In genomic region chr12:9758119-9758518, GRCh38 we compare ENCODE assay signal across 11 cellular contexts. TPM values are rescaled to one million over a fixed set of nuclear protein-coding genes. Genes with fewer than 3 reads are reported as not detected.
DNase-seq lines count a peak whose midpoint lies in the region; ATAC-seq and TF ChIP-seq lines count a peak whose summit lies in the region.
"Had no signal": no experiment of that assay in that cellular context is flagged by ENCODE, and none has a peak within 500 bp of the region (broad histone marks: within the 10 kb centered on the region; RNA-seq: fewer than 3 reads in every experiment).

No MANE protein-coding gene starts in this region.

- peak overlapping the region; percentile 98 for H3K27ac Mint-ChIP-seq in activated naive CD4-positive, alpha-beta T cell treated with anti-CD3 and anti-CD28 coated beads, Interleukin-2, amount 10 ng/mL, durations not matched to agents 7 days and 5 days

- CTCF ChIA-PET in activated naive CD4-positive, alpha-beta T cell treated with anti-CD3 and anti-CD28 coated beads, Interleukin-2, amount 10 ng/mL, durations not matched to agents 7 days and 5 days (lab: Charles Lee), result interaction anchor here (0.7 to 23.1 kb wide), 8 partner anchors 8 to 107 kb away, joined by 3 to 657 read pairs (median 5); partner anchors contain the start of gene CLEC2D

- H3F3A ChIP-seq in SU-DHL-6 (ENCODE audit: insufficient read depth), result no peaks in the 10 kb centered on the region

- intact Hi-C loops in left lung (cut with DNase I) (loop anchor here in 1 of 2 donors (5.0 kb wide), 1 partner anchor 39 kb away; no protein-coding TSS in a partner anchor), upper lobe of right lung (cut with DNase I) (no loop called here)

- H3K9me2 ChIP-seq in SU-DHL-6 (replicated peaks; ENCODE audit: insufficient read depth, low read length), result no peaks in the 10 kb centered on the region

- H3K27ac ChIP-seq in SU-DHL-6 (ENCODE audit: low read depth, low read length) (no peak overlapping the region), left lung (peak overlapping the region; percentile 45 to 76), upper lobe of right lung (peak overlapping the region; percentile 69), coronary artery (no peak overlapping the region)
- H3K27ac ChIP-seq: SK-N-MC had no signal

- H4K20me1 ChIP-seq in SU-DHL-6 (ENCODE audit: low read depth, low read length), result no peaks in the 10 kb centered on the region

- ATAC-seq in left lung, result no peak
- ATAC-seq in upper lobe of right lung, result no peak
- no peak for ATAC-seq in HG02571 (IDR thresholded peaks at IDR 0.05; ENCODE audit: unreplicated experiment)
- ATAC-seq in GM21447 (IDR thresholded peaks at IDR 0.05; ENCODE audit: unreplicated experiment), result no peak

- H3K79me2 ChIP-seq in SU-DHL-6 (ENCODE audit: insufficient read depth, low read length), result no peaks in the 10 kb centered on the region

- H3K27me3 Mint-ChIP-seq in activated naive CD4-positive, alpha-beta T cell treated with anti-CD3 and anti-CD28 coated beads, Interleukin-2, amount 10 ng/mL, durations not matched to agents 7 days and 5 days, result no peaks in the 10 kb centered on the region

- H3K4me1 Mint-ChIP-seq in activated naive CD4-positive, alpha-beta T cell treated with anti-CD3 and anti-CD28 coated beads, Interleukin-2, amount 10 ng/mL, durations not matched to agents 7 days and 5 days, result peaks cover 42% of the 10 kb centered on the region

- peak overlapping the region; percentile 98 for H3K4me3 Mint-ChIP-seq in activated naive CD4-positive, alpha-beta T cell treated with anti-CD3 and anti-CD28 coated beads, Interleukin-2, amount 10 ng/mL, durations not matched to agents 7 days and 5 days

- H3K4me3 ChIP-seq in SU-DHL-6 (ENCODE audit: insufficient read depth, low read length, poor library complexity, severe bottlenecking) (no peak overlapping the region), left lung (peak overlapping the region in 1 of 2 donors; percentile 47), upper lobe of right lung (peak overlapping the region; percentile 39), coronary artery (no peak overlapping the region)
- H3K4me3 ChIP-seq: SK-N-MC had no signal

- peak overlapping the region; percentile 37 for H3K4me2 ChIP-seq in SU-DHL-6 (ENCODE audit: low read depth, low read length, poor library complexity, severe bottlenecking)

- peak; percentile 18 for DNase-seq in activated naive CD4-positive, alpha-beta T cell treated with anti-CD3 and anti-CD28 coated beads, Interleukin-2, amount 10 ng/mL, durations not matched to agents 7 days and 5 days
- DNase-seq in activated naive CD4-positive, alpha-beta T cell treated with Interleukin-2 at 50 U/mL for 16 hours, result no peak
- DNase-seq in left lung (no peak), upper lobe of right lung (no peak), coronary artery (ENCODE audit: low spot score) (no peak)
- DNase-seq: mammary epithelial cell, NCI-H774 had no signal

- H2AFZ ChIP-seq in SU-DHL-6 (ENCODE audit: low read depth, low read length, severe bottlenecking), result no peak overlapping the region

- peaks cover 0 to 22% of the 10 kb centered on the region in 2 donors for H3K4me1 ChIP-seq in left lung
- H3K4me1 ChIP-seq in upper lobe of right lung, result no peaks in the 10 kb centered on the region

- H3K9me3 ChIP-seq in SU-DHL-6 (ENCODE audit: insufficient read depth, low read length) (no peaks in the 10 kb centered on the region), left lung (no peaks in the 10 kb centered on the region), upper lobe of right lung (no peaks in the 10 kb centered on the region)

- H3K9me3 Mint-ChIP-seq in activated naive CD4-positive, alpha-beta T cell treated with anti-CD3 and anti-CD28 coated beads, Interleukin-2, amount 10 ng/mL, durations not matched to agents 7 days and 5 days, result peaks cover 2% of the 10 kb centered on the region

- H3K36me3 ChIP-seq in SU-DHL-6 (ENCODE audit: low read length) (no peaks in the 10 kb centered on the region), left lung (peaks cover 0 to 10% of the 10 kb centered on the region in 2 donors), upper lobe of right lung (no peaks in the 10 kb centered on the region)

- H3K36me3 Mint-ChIP-seq in activated naive CD4-positive, alpha-beta T cell treated with anti-CD3 and anti-CD28 coated beads, Interleukin-2, amount 10 ng/mL, durations not matched to agents 7 days and 5 days, result peaks cover 70% of the 10 kb centered on the region

- H3K9ac ChIP-seq in SU-DHL-6 (ENCODE audit: low read length), result no peak overlapping the region

- TF ChIP-seq CTCF in SU-DHL-6 (IDR thresholded peaks at IDR 0.05; ENCODE audit: insufficient read depth, low read length, poor library complexity, severe bottlenecking) (no peak), left lung (IDR thresholded peaks at IDR 0.05) (no peak), upper lobe of right lung (IDR thresholded peaks at IDR 0.05) (no peak), coronary artery (IDR thresholded peaks at IDR 0.05) (no peak)

- H3K27me3 ChIP-seq in SU-DHL-6 (ENCODE audit: low read length) (no peaks in the 10 kb centered on the region), left lung (no peaks in the 10 kb centered on the region), upper lobe of right lung (no peaks in the 10 kb centered on the region)

RNA-seq across cellular contexts. Expression of gene CD69, which starts 2.6 kb away (rescaled TPM):
- total RNA-seq in left lung (1 to 10 TPM; 4.4 to 6.5 TPM), upper lobe of right lung (14.5 TPM)
- total RNA-seq: mammary epithelial cell had no signal

RNA-seq across cellular contexts. Expression of gene CLECL1, which starts 25.2 kb away (rescaled TPM):
- not detected for total RNA-seq in left lung
- total RNA-seq in upper lobe of right lung, result 3.4 TPM
- total RNA-seq: mammary epithelial cell had no signal

Comparison
In these comparisons a context has a peak if more than half of its experiments do, and no peak if none do; other contexts are left out.
1. H3K27ac ChIP-seq: peak in left lung (2 of 2) and upper lobe of right lung (single experiment); none in SU-DHL-6 (single experiment) and coronary artery (0 of 2).